10 cellular contexts compared by ENCODE assay signal in genomic region chr1:52970149-52970548, GRCh38. TPM values are rescaled to one million over a fixed set of nuclear protein-coding genes. Genes with fewer than 3 reads are reported as not detected.
A peak's percentile ranks its signal among the peaks of the same experiment; 100 is the strongest.
DNase-seq lines count a peak whose midpoint lies in the region; ATAC-seq and TF ChIP-seq lines count a peak whose summit lies in the region.
"Had no signal": no experiment of that assay in that cellular context is flagged by ENCODE, and none has a peak within 500 bp of the region (broad histone marks: within the 10 kb centered on the region; RNA-seq: fewer than 3 reads in every experiment).

No MANE protein-coding gene starts in this region.

- no peaks in the 10 kb centered on the region for H3K27me3 Mint-ChIP-seq in activated CD4-positive, alpha-beta T cell treated with anti-CD3 and anti-CD28 coated beads, Interleukin-2, amount 10 ng/mL, durations not matched to agents 7 days and 5 days
- H3K27me3 Mint-ChIP-seq: activated naive CD4-positive, alpha-beta T cell treated with anti-CD3 and anti-CD28 coated beads, Interleukin-2, amount 50 U/mL, for 24 hours had no signal

- H3K9me3 ChIP-seq in psoas muscle: no peaks in the 10 kb centered on the region

- H3K27ac Mint-ChIP-seq in activated CD4-positive, alpha-beta T cell treated with anti-CD3 and anti-CD28 coated beads, Interleukin-2, amount 10 ng/mL, durations not matched to agents 7 days and 5 days: no peak overlapping the region
- H3K27ac Mint-ChIP-seq: activated naive CD4-positive, alpha-beta T cell treated with anti-CD3 and anti-CD28 coated beads, Interleukin-2, amount 50 U/mL, for 24 hours; T-helper 1 cell treated with Interleukin-12 subunit alpha and Interleukin-12 subunit beta and Interleukin-4 antibody, amounts not matched to agents 30 μg/mL and 1 μg/mL, for 36 hours had no signal

- CTCF ChIA-PET in activated CD4-positive, alpha-beta T cell treated with anti-CD3 and anti-CD28 coated beads, Interleukin-2, amount 10 ng/mL, durations not matched to agents 7 days and 5 days (lab: Charles Lee): interaction anchor here (1.4 kb wide), 1 partner anchor 11 kb away, joined by 3 read pairs; no protein-coding TSS in a partner anchor

- intact Hi-C loops in psoas muscle (cut with DNase I): no loop called here

- no peaks in the 10 kb centered on the region for H3K9me3 Mint-ChIP-seq in activated CD4-positive, alpha-beta T cell treated with anti-CD3 and anti-CD28 coated beads, Interleukin-2, amount 10 ng/mL, durations not matched to agents 7 days and 5 days
- H3K9me3 Mint-ChIP-seq: activated naive CD4-positive, alpha-beta T cell treated with anti-CD3 and anti-CD28 coated beads, Interleukin-2, amount 50 U/mL, for 24 hours; T-helper 1 cell treated with Interleukin-12 subunit alpha and Interleukin-12 subunit beta and Interleukin-4 antibody, amounts not matched to agents 30 μg/mL and 1 μg/mL, for 36 hours had no signal

- H3K36me3 ChIP-seq in psoas muscle (ENCODE audit: insufficient read depth in 1 of 2, low read depth in 1 of 2): peaks cover 0 to 44% of the 10 kb centered on the region in 2 donors

- H3K27ac ChIP-seq in psoas muscle: no peak overlapping the region

- no peaks in the 10 kb centered on the region for H3K4me1 ChIP-seq in psoas muscle

- DNase-seq in NCI-H1092 treated with DMSO at 0.1 percent for 48 hours (lab: John Stamatoyannopoulos, UW) (peak; percentile 5), NCI-H1092 (lab: John Stamatoyannopoulos, UW) (no peak), NCI-H69 (lab: John Stamatoyannopoulos, UW) (peak; percentile 13), choroid plexus epithelial cell (ENCODE audit: low read depth) (peak; percentile 48), psoas muscle (no peak)
- no peak for DNase-seq in activated CD4-positive, alpha-beta T cell treated with anti-CD3 and anti-CD28 coated beads, Interleukin-2, amount 10 ng/mL, durations not matched to agents 7 days and 5 days

- H3K4me3 ChIP-seq in choroid plexus epithelial cell (ENCODE audit: low read depth, low read length): no peak overlapping the region
- no peak overlapping the region for H3K4me3 ChIP-seq in psoas muscle

- 61 to 68% (median 67%) methylated on average over 3 of the region's 3 CpGs for WGBS in psoas muscle, 3 donors

- H3K36me3 Mint-ChIP-seq in activated CD4-positive, alpha-beta T cell treated with anti-CD3 and anti-CD28 coated beads, Interleukin-2, amount 10 ng/mL, durations not matched to agents 7 days and 5 days (ENCODE audit: low read depth): peaks cover under 1% of the 10 kb centered on the region

- H3K27me3 ChIP-seq in psoas muscle (ENCODE audit: insufficient read depth in 3 of 3, low read length in 2 of 3): no peaks in the 10 kb centered on the region

- ATAC-seq in psoas muscle (peak in 1 of 4 donors; percentile 66), GM21786 (IDR thresholded peaks at IDR 0.05; ENCODE audit: unreplicated experiment) (no peak), GM21360 (IDR thresholded peaks at IDR 0.05; ENCODE audit: unreplicated experiment) (no peak)

- no peak overlapping the region for H3K4me3 Mint-ChIP-seq in activated CD4-positive, alpha-beta T cell treated with anti-CD3 and anti-CD28 coated beads, Interleukin-2, amount 10 ng/mL, durations not matched to agents 7 days and 5 days
- H3K4me3 Mint-ChIP-seq: activated naive CD4-positive, alpha-beta T cell treated with anti-CD3 and anti-CD28 coated beads, Interleukin-2, amount 50 U/mL, for 24 hours; T-helper 1 cell treated with Interleukin-12 subunit alpha and Interleukin-12 subunit beta and Interleukin-4 antibody, amounts not matched to agents 30 μg/mL and 1 μg/mL, for 36 hours had no signal

- POLR2A ChIA-PET in activated CD4-positive, alpha-beta T cell treated with anti-CD3 and anti-CD28 coated beads, Interleukin-2, amount 10 ng/mL, durations not matched to agents 7 days and 5 days (lab: Charles Lee): no interaction called here

- H3K4me1 Mint-ChIP-seq in activated CD4-positive, alpha-beta T cell treated with anti-CD3 and anti-CD28 coated beads, Interleukin-2, amount 10 ng/mL, durations not matched to agents 7 days and 5 days: no peaks in the 10 kb centered on the region
- H3K4me1 Mint-ChIP-seq: activated naive CD4-positive, alpha-beta T cell treated with anti-CD3 and anti-CD28 coated beads, Interleukin-2, amount 50 U/mL, for 24 hours had no signal

- peak; percentile 25 for TF ChIP-seq CTCF in choroid plexus epithelial cell (conservative IDR thresholded peaks at IDR 0.05; ENCODE audit: low read depth, low read length)
- peak; percentile 15 for TF ChIP-seq CTCF in psoas muscle (IDR thresholded peaks at IDR 0.05)

RNA-seq across cellular contexts. Expression of gene SCP2, which starts 43.1 kb away (rescaled TPM):
- total RNA-seq in psoas muscle: 10 to 100 TPM; 75.9 to 96.9 (median 90.4) TPM
- polyA plus RNA-seq in psoas muscle: 10 to 100 TPM; 49.3 to 88.3 (median 58.3) TPM
- total RNA-seq in activated CD4-positive, alpha-beta T cell treated with anti-CD3 and anti-CD28 coated beads, Interleukin-2, amount 10 ng/mL, durations not matched to agents 7 days and 5 days: 100 to 1,000 TPM in 1 of 2 experiments, 10 to 100 TPM in 1; 83.3 to 102 TPM

RNA-seq across cellular contexts. Expression of gene ECHDC2, which starts 48.6 kb away (rescaled TPM):
- total RNA-seq in psoas muscle: 10 to 100 TPM; 44.5 to 87.7 (median 53.5) TPM
- 10 to 100 TPM; 25.4 to 43.1 (median 42.6) TPM for polyA plus RNA-seq in psoas muscle
- total RNA-seq in activated CD4-positive, alpha-beta T cell treated with anti-CD3 and anti-CD28 coated beads, Interleukin-2, amount 10 ng/mL, durations not matched to agents 7 days and 5 days: 10 to 100 TPM; 75.7 to 84.5 TPM

Comparison
In these comparisons a context has a peak if more than half of its experiments do, and no peak if none do; other contexts are left out.
1. DNase-seq: peak in NCI-H1092 treated with DMSO at 0.1 percent for 48 hours (single experiment), NCI-H69 (single experiment) and choroid plexus epithelial cell (single experiment); none in NCI-H1092 (single experiment), psoas muscle (0 of 2) and activated CD4-positive, alpha-beta T cell treated with anti-CD3 and anti-CD28 coated beads, Interleukin-2, amount 10 ng/mL, durations not matched to agents 7 days and 5 days (single experiment).